ENCODE assay signal across 10 cellular contexts in genomic region chr1:179217943-179218507, GRCh38. TPM values are rescaled to one million over a fixed set of nuclear protein-coding genes. Genes with fewer than 3 reads are reported as not detected.
A peak's percentile ranks its signal among the peaks of the same experiment; 100 is the strongest.
DNase-seq lines count a peak whose midpoint lies in the region; ATAC-seq, FAIRE-seq and TF ChIP-seq lines count a peak whose summit lies in the region.
"Had no signal": no experiment of that assay in that cellular context is flagged by ENCODE, and none has a peak within 500 bp of the region (broad histone marks: within the 10 kb centered on the region; RNA-seq: fewer than 3 reads in every experiment).

No MANE protein-coding gene starts in this region.

- peak overlapping the region; percentile 87 for H3K27ac ChIP-seq in ACC112 (ENCODE audit: low read depth, low read length)
- H3K27ac ChIP-seq in astrocyte (ENCODE audit: low read depth, low read length): no peak overlapping the region
- peak overlapping the region; percentile 0 to 67 for H3K27ac ChIP-seq in lung (ENCODE audit: low read depth in 1 of 2, low read length in 1 of 2)

- no peaks in the 10 kb centered on the region for H3K27me3 Mint-ChIP-seq in astrocyte (ENCODE audit: low read depth, unreplicated experiment)

- TF ChIP-seq CTCF in astrocyte (IDR thresholded peaks at IDR 0.05; ENCODE audit: insufficient read depth, low read depth, low read length): no peak
- no peak for TF ChIP-seq CTCF in lung (IDR thresholded peaks at IDR 0.05; ENCODE audit: control extremely low read depth, extremely low read depth)

- ATAC-seq in lung (ENCODE audit: insufficient read depth, low FRiP score) (peak; percentile 66), HG03039 (IDR thresholded peaks at IDR 0.05; ENCODE audit: unreplicated experiment) (no peak)

- peaks cover 27% of the 10 kb centered on the region for H3K79me2 ChIP-seq in ACC112 (ENCODE audit: control insufficient read depth, insufficient read depth, low read length, unreplicated experiment)
- H3K79me2 ChIP-seq in astrocyte (ENCODE audit: insufficient read depth, low read length): peaks cover 92% of the 10 kb centered on the region

- FAIRE-seq in astrocyte (lab: Jason Lieb, UNC): no peak

- DNase-seq in KBM-7: peak; percentile 89
- peak; percentile 42 for DNase-seq in astrocyte (ENCODE audit: low read depth)
- DNase-seq in lung (ENCODE audit: low spot score): no peak
- no peak for DNase-seq in NK-92 treated with Interleukin-12 subunit alpha and Interleukin-12 subunit beta, amount 100 ng/mL, for 24 hours (lab: John Stamatoyannopoulos, UW)
- DNase-seq in NCI-H1417 (lab: John Stamatoyannopoulos, UW): no peak
- DNase-seq in NCI-H748 (lab: John Stamatoyannopoulos, UW; ENCODE audit: unreplicated experiment): no peak
- DNase-seq: NCI-H1436 treated with DMSO at 0.1 percent for 48 hours had no signal

- H3K36me3 ChIP-seq in ACC112 (ENCODE audit: insufficient read depth, low read length): peaks cover 15% of the 10 kb centered on the region; the same call in 1 of the 2 replicates
- H3K36me3 ChIP-seq in astrocyte (ENCODE audit: insufficient read depth, low read length): peaks cover 4% of the 10 kb centered on the region
- peaks cover 3 to 6% of the 10 kb centered on the region in 2 donors for H3K36me3 ChIP-seq in lung (ENCODE audit: control insufficient read depth in 2 of 2, insufficient read depth in 2 of 2, low read length in 2 of 2)

- H3K36me3 Mint-ChIP-seq in astrocyte (ENCODE audit: low read depth, unreplicated experiment): peaks cover 14% of the 10 kb centered on the region

- H3K9me3 ChIP-seq in astrocyte (ENCODE audit: insufficient read depth, low read depth, low read length) (no peaks in the 10 kb centered on the region), lung (ENCODE audit: control insufficient read depth in 2 of 2, insufficient read depth in 1 of 2, low read length in 1 of 2) (no peaks in the 10 kb centered on the region)
- H3K9me3 ChIP-seq: HAP-1 had no signal

- H3K9me3 Mint-ChIP-seq in astrocyte (ENCODE audit: unreplicated experiment): no peaks in the 10 kb centered on the region

- H3K4me3 ChIP-seq in ACC112 (ENCODE audit: low read depth, low read length) (no peak overlapping the region), astrocyte (ENCODE audit: insufficient read depth, low read depth, low read length) (no peak overlapping the region), lung (no peak overlapping the region)
- H3K4me3 ChIP-seq: HAP-1 had no signal

- H3K4me2 ChIP-seq in astrocyte (ENCODE audit: low read length): no peak overlapping the region

- WGBS in lung, 2 donors: 39 to 61% methylated on average over 5 of the region's 5 CpGs

- H4K20me1 ChIP-seq in astrocyte (ENCODE audit: insufficient read depth, low read length): peaks cover 16% of the 10 kb centered on the region

- H3K9ac ChIP-seq in astrocyte (ENCODE audit: low read length): no peak overlapping the region

- H3K27me3 ChIP-seq in ACC112 (ENCODE audit: insufficient read depth, low read length) (no peaks in the 10 kb centered on the region), astrocyte (ENCODE audit: insufficient read depth, low read length) (no peaks in the 10 kb centered on the region), lung (ENCODE audit: control insufficient read depth, insufficient read depth) (no peaks in the 10 kb centered on the region)

- no peak overlapping the region for H3K4me3 Mint-ChIP-seq in astrocyte (ENCODE audit: unreplicated experiment)

- in situ Hi-C loops in KBM-7 (cut with MboI; ENCODE audit: low pct_unique_long_range_greater_than_20kb, low sequenced_read_pairs): no loop called here

- peaks cover 4% of the 10 kb centered on the region for H3K4me1 Mint-ChIP-seq in astrocyte (ENCODE audit: low read depth, unreplicated experiment)

- H3K4me1 ChIP-seq in ACC112 (ENCODE audit: control insufficient read depth, insufficient read depth, low read length, unreplicated experiment): peaks cover 6% of the 10 kb centered on the region
- H3K4me1 ChIP-seq in astrocyte (ENCODE audit: insufficient read depth, low read length): no peaks in the 10 kb centered on the region
- peaks cover 2 to 3% of the 10 kb centered on the region in 2 donors for H3K4me1 ChIP-seq in lung (ENCODE audit: control insufficient read depth in 2 of 2, insufficient read depth in 2 of 2, low read length in 2 of 2)
- H3K4me1 ChIP-seq: HAP-1 had no signal

- H2AFZ ChIP-seq in ACC112 (ENCODE audit: low read length, unreplicated experiment) (peak overlapping the region; percentile 47), astrocyte (ENCODE audit: low read depth, low read length) (peak overlapping the region; percentile 32)

- no peak overlapping the region for H3K27ac Mint-ChIP-seq in astrocyte (ENCODE audit: unreplicated experiment)

RNA-seq across cellular contexts. Expression of gene ABL2, which starts 11.5 kb away (rescaled TPM):
- total RNA-seq in astrocyte (71.6 and 110 TPM in 2 replicates), lung (10 to 100 TPM; 22.6 to 27.8 TPM)
- polyA plus RNA-seq in lung: 10 to 100 TPM in 1 of 2 donors, 1 to 10 TPM in 1; 3.3 to 10.1 TPM

Comparison
In these comparisons a context has a peak if more than half of its experiments do, and no peak if none do; other contexts are left out.
1. DNase-seq: peak in KBM-7 (single experiment) and astrocyte (single experiment); none in lung (single experiment), NK-92 treated with Interleukin-12 subunit alpha and Interleukin-12 subunit beta, amount 100 ng/mL, for 24 hours (single experiment), NCI-H1417 (0 of 3) and NCI-H748 (single experiment).